ENCODE assay signal across 7 cellular contexts in the genomic region with DNA sequence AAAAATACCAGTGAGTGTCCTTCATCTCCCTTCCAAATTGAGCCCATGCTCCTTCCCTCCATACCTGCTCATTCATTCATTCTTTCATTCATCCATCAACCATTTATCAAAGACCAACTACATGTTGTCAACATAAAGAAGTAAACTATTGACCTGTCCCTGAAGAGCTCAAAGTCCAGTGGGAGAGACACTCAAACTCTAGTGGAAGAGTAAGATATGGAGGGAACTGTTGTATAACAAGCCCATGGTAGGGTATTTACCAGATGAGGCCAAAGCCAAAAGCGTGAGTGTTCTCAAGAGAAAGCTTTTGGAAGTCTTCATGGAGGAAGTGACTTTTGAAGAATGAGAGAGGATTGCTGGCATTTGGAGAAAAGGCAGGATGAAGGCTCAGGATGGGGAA.
"Had no signal": no experiment of that assay in that cellular context is flagged by ENCODE, and none has a peak within 500 bp of the region (broad histone marks: within the 10 kb centered on the region; RNA-seq: fewer than 3 reads in every experiment).

No MANE protein-coding gene starts in this region.

- H3K4me3 ChIP-seq: GM12878 had no signal

- ATAC-seq: GM12878 had no signal

- FAIRE-seq: G401.6, GM12878, GM12891, GM18507, GM19239 had no signal

- DNase-seq: GDM1, GF-D8 had no signal
